In genomic region chr21:41895643-41896493, GRCh38 we compare ENCODE assay signal across 8 cellular contexts. TPM values are rescaled to one million over a fixed set of nuclear protein-coding genes. Genes with fewer than 3 reads are reported as not detected.
A peak's percentile ranks its signal among the peaks of the same experiment; 100 is the strongest.
DNase-seq lines count a peak whose midpoint lies in the region; ATAC-seq and TF ChIP-seq lines count a peak whose summit lies in the region.

No MANE protein-coding gene starts in this region.

- H3K36me3 Mint-ChIP-seq in activated CD4-positive, alpha-beta memory T cell treated with anti-CD3 and anti-CD28 coated beads, Interleukin-2, amount 10 ng/mL, durations not matched to agents 7 days and 5 days (ENCODE audit: low read depth), result no peaks in the 10 kb centered on the region
- peaks cover 4% of the 10 kb centered on the region for H3K36me3 Mint-ChIP-seq in Caco-2 (ENCODE audit: insufficient read depth, unreplicated experiment)

- H3K27me3 Mint-ChIP-seq in activated CD4-positive, alpha-beta memory T cell treated with anti-CD3 and anti-CD28 coated beads, Interleukin-2, amount 10 ng/mL, durations not matched to agents 7 days and 5 days, result no peaks in the 10 kb centered on the region
- H3K27me3 Mint-ChIP-seq in Caco-2 (ENCODE audit: insufficient read depth, unreplicated experiment), result no peaks in the 10 kb centered on the region

- no peaks in the 10 kb centered on the region for H3K9me3 Mint-ChIP-seq in activated CD4-positive, alpha-beta memory T cell treated with anti-CD3 and anti-CD28 coated beads, Interleukin-2, amount 10 ng/mL, durations not matched to agents 7 days and 5 days
- H3K9me3 Mint-ChIP-seq in Caco-2 (ENCODE audit: unreplicated experiment), result no peaks in the 10 kb centered on the region

- intact Hi-C loops in Caco-2 (cut with micrococcal nuclease; ENCODE audit: unreplicated experiment), result no loop called here

- H3K4me1 ChIP-seq in Caco-2 (peaks cover 13% of the 10 kb centered on the region), SJCRH30 (no peaks in the 10 kb centered on the region)

- POLR2A ChIA-PET in activated CD4-positive, alpha-beta memory T cell treated with anti-CD3 and anti-CD28 coated beads, Interleukin-2, amount 10 ng/mL, durations not matched to agents 7 days and 5 days (lab: Charles Lee), result interaction anchor here (0.6 to 1.6 kb wide), 5 partner anchors 12 to 213 kb away, joined by 3 to 12 read pairs (median 4); partner anchors contain the start of gene PRDM15
- POLR2A ChIA-PET in Caco-2 (lab: Charles Lee), result no interaction called here
- POLR2A ChIA-PET in RWPE1 (lab: Yijun Ruan, JAX; ENCODE audit: low non-redundant PET), result no interaction called here

- ATAC-seq in GM21576 (IDR thresholded peaks at IDR 0.05; ENCODE audit: unreplicated experiment), result no peak

- no peaks in the 10 kb centered on the region for H3K36me3 ChIP-seq in Caco-2 (ENCODE audit: control insufficient read depth, insufficient read depth, low read length)
- no peaks in the 10 kb centered on the region for H3K36me3 ChIP-seq in SJCRH30

- peak; percentile 77 for DNase-seq in Jurkat, Clone E6-1 (ENCODE audit: low read depth, low spot score)
- peak; percentile 58 for DNase-seq in activated CD4-positive, alpha-beta memory T cell treated with anti-CD3 and anti-CD28 coated beads, Interleukin-2, amount 10 ng/mL, durations not matched to agents 7 days and 5 days
- peak; percentile 46 for DNase-seq in fibroblast of gingiva (ENCODE audit: low read depth)
- DNase-seq in stimulated activated CD8-positive, alpha-beta memory T cell treated with anti-CD3 and anti-CD28 coated beads, Interleukin-15, amount 100 ng/mL, for 1 hour (ENCODE audit: low read depth), result peak; percentile 24
- no peak for DNase-seq in Caco-2
- no peak for DNase-seq in SJCRH30
- DNase-seq in RWPE1 (ENCODE audit: low spot score), result no peak

- CTCF ChIA-PET in activated CD4-positive, alpha-beta memory T cell treated with anti-CD3 and anti-CD28 coated beads, Interleukin-2, amount 10 ng/mL, durations not matched to agents 7 days and 5 days (lab: Charles Lee), result interaction anchor here (0.6 to 1.4 kb wide), 7 partner anchors 9 to 612 kb away, joined by 3 to 7 read pairs (median 3); no protein-coding TSS in a partner anchor
- CTCF ChIA-PET in Caco-2 (lab: Charles Lee) (no interaction called here), RWPE1 (lab: Yijun Ruan, JAX) (interaction anchor here (0.7 kb wide), 1 partner anchor 219 kb away, joined by 7 read pairs; no protein-coding TSS in a partner anchor)

- TF ChIP-seq CTCF in Caco-2 (IDR thresholded peaks at IDR 0.05; ENCODE audit: insufficient read depth in 1 of 2, low read depth in 1 of 2, low read length in 1 of 2, severe bottlenecking in 1 of 2, unreplicated experiment in 1 of 2) (no peak), RWPE1 (conservative IDR thresholded peaks at IDR 0.05; ENCODE audit: low read depth) (no peak)

- no TSS peak for BruUV-seq in Caco-2 (replicated peaks; lab: Mats Ljungman, UMichigan)

- H3K9me3 ChIP-seq in Caco-2 (no peaks in the 10 kb centered on the region), SJCRH30 (replicated peaks) (no peaks in the 10 kb centered on the region)

- no peak overlapping the region for H3K4me3 Mint-ChIP-seq in activated CD4-positive, alpha-beta memory T cell treated with anti-CD3 and anti-CD28 coated beads, Interleukin-2, amount 10 ng/mL, durations not matched to agents 7 days and 5 days
- no peak overlapping the region for H3K4me3 Mint-ChIP-seq in Caco-2 (ENCODE audit: unreplicated experiment)

- peaks cover 16% of the 10 kb centered on the region for H3K4me1 Mint-ChIP-seq in activated CD4-positive, alpha-beta memory T cell treated with anti-CD3 and anti-CD28 coated beads, Interleukin-2, amount 10 ng/mL, durations not matched to agents 7 days and 5 days
- peaks cover 16% of the 10 kb centered on the region for H3K4me1 Mint-ChIP-seq in Caco-2 (ENCODE audit: low read depth, unreplicated experiment)

- H3K27ac ChIP-seq in SJCRH30 (no peak overlapping the region), RWPE1 (no peak overlapping the region)

- H3K4me3 ChIP-seq in Jurkat, Clone E6-1 (ENCODE audit: low read length), result no peak overlapping the region
- no peak overlapping the region for H3K4me3 ChIP-seq in Caco-2 (ENCODE audit: low read depth, low read length)
- no peak overlapping the region for H3K4me3 ChIP-seq in SJCRH30

- H3K27ac Mint-ChIP-seq in activated CD4-positive, alpha-beta memory T cell treated with anti-CD3 and anti-CD28 coated beads, Interleukin-2, amount 10 ng/mL, durations not matched to agents 7 days and 5 days, result no peak overlapping the region
- H3K27ac Mint-ChIP-seq in Caco-2 (ENCODE audit: unreplicated experiment), result no peak overlapping the region

- no peaks in the 10 kb centered on the region for H3K27me3 ChIP-seq in Caco-2 (replicated peaks; ENCODE audit: control insufficient read depth, insufficient read depth, low read length)
- H3K27me3 ChIP-seq in SJCRH30, result no peaks in the 10 kb centered on the region

RNA-seq across cellular contexts. Expression of gene PRDM15, which starts 16.7 kb away (rescaled TPM):
- 6.4 TPM for polyA plus RNA-seq in Jurkat, Clone E6-1 (2012; ENCODE audit: insufficient read depth, insufficient read length)
- total RNA-seq in activated CD4-positive, alpha-beta memory T cell treated with anti-CD3 and anti-CD28 coated beads, Interleukin-2, amount 10 ng/mL, durations not matched to agents 7 days and 5 days, result 1 to 10 TPM; 7.0 to 8.1 TPM
- total RNA-seq in Caco-2 (2022), result 5.6 and 8.2 TPM in 2 replicates
- total RNA-seq in SJCRH30 (2014; rRNA removed; shearing (Covaris generic)), result 5.6 and 6.1 TPM in 2 replicates

RNA-seq across cellular contexts. Expression of gene C2CD2, which starts 58.0 kb away (rescaled TPM):
- polyA plus RNA-seq in Jurkat, Clone E6-1 (2012; ENCODE audit: insufficient read depth, insufficient read length), result 0.68 TPM
- 1 to 10 TPM; 5.1 to 6.3 TPM for total RNA-seq in activated CD4-positive, alpha-beta memory T cell treated with anti-CD3 and anti-CD28 coated beads, Interleukin-2, amount 10 ng/mL, durations not matched to agents 7 days and 5 days
- 12.6 and 13.5 TPM in 2 replicates for total RNA-seq in Caco-2 (2022)
- total RNA-seq in SJCRH30 (2014; rRNA removed; shearing (Covaris generic)), result 14.1 and 14.5 TPM in 2 replicates

Comparison
In these comparisons a context has a peak if more than half of its experiments do, and no peak if none do; other contexts are left out.
1. DNase-seq: peak in Jurkat, Clone E6-1 (single experiment), activated CD4-positive, alpha-beta memory T cell treated with anti-CD3 and anti-CD28 coated beads, Interleukin-2, amount 10 ng/mL, durations not matched to agents 7 days and 5 days (single experiment), fibroblast of gingiva (single experiment) and stimulated activated CD8-positive, alpha-beta memory T cell treated with anti-CD3 and anti-CD28 coated beads, Interleukin-15, amount 100 ng/mL, for 1 hour (single experiment); none in Caco-2 (0 of 2), SJCRH30 (0 of 2) and RWPE1 (single experiment).